Comparison of ENCODE assay signal across 1 cellular context in the genomic region with DNA sequence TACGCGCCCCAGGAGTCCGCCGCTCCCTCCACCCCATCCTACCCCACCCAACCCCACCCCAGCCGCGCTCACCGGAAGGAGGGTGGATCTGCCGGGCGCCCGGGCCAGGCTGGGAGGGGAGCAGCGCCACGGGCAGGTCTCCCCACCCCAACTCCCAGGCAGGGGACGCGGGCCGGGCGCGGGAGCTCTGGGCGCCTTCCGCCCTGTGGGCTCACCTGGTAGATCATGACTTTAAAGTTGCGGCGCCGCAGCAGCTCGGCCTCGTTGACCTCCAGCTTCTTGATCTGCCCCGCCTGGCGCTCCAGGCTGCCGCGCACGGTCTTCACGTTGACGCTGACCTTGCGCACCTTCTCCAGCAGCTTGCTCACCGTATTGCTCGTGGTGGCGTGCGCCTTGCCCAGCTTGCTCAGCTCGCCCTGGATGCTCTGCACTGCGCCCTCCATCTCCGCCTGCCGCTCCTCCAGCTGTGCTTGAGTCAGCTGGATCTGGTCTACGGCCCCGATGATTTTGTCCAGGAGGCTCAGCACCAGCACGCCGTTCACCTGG.
TF ChIP-seq lines count a peak whose summit lies in the region.

No MANE protein-coding gene starts in this region.

TF ChIP-seq in HepG2, 621 proteins besides CTCF, POLR2A, EP300 and RAD21 (continued from another document):
- TF ChIP-seq DZIP1 (CRISPR knock-in tag; IDR thresholded peaks at IDR 0.05) (no peak), ZBTB14 (CRISPR knock-in tag; IDR thresholded peaks at IDR 0.05) (no peak), ZNF484 (CRISPR knock-in tag; IDR thresholded peaks at IDR 0.05; ENCODE audit: borderline replicate concordance, low read depth) (peak; percentile 86; the same call in 1 of the 2 replicates), ZKSCAN1 (IDR thresholded peaks at IDR 0.05; ENCODE audit: low read length) (no peak), ZNF333 (CRISPR knock-in tag; IDR thresholded peaks at IDR 0.05; ENCODE audit: borderline replicate concordance) (peak; percentile 57; the same call in 1 of the 2 replicates), MZF1 (CRISPR knock-in tag; IDR thresholded peaks at IDR 0.05; ENCODE audit: borderline replicate concordance) (peak; percentile 80; the same call in 1 of the 2 replicates), ZNF430 (CRISPR knock-in tag; IDR thresholded peaks at IDR 0.05) (0 out of 2 replicates have a peak, but pooled peaks have one; percentile 0), ZNF670 (CRISPR knock-in tag; IDR thresholded peaks at IDR 0.05; ENCODE audit: borderline replicate concordance) (no peak), SOX6 (IDR thresholded peaks at IDR 0.05) (no peak), SOX6 (CRISPR knock-in tag; IDR thresholded peaks at IDR 0.05) (peak; percentile 43), FOXP4 (CRISPR knock-in tag; IDR thresholded peaks at IDR 0.05) (no peak), ZNF629 (CRISPR knock-in tag; conservative IDR thresholded peaks at IDR 0.05) (no peak), NR2F6 (IDR thresholded peaks at IDR 0.05) (no peak), NR2F6 (CRISPR knock-in tag; IDR thresholded peaks at IDR 0.05) (peak; percentile 72), SMAD3 (CRISPR knock-in tag; IDR thresholded peaks at IDR 0.05) (no peak), TRIM22 (IDR thresholded peaks at IDR 0.05) (no peak), ZNF580 (CRISPR knock-in tag; IDR thresholded peaks at IDR 0.05; ENCODE audit: borderline replicate concordance, low read depth) (no peak; the same call in 1 of the 2 replicates), ETS1 (CRISPR knock-in tag; IDR thresholded peaks at IDR 0.05) (no peak), U2AF1 (optimal IDR thresholded peaks at IDR 0.05; ENCODE audit: low read depth, low read length) (peak; percentile 13), TOPORS (CRISPR knock-in tag; IDR thresholded peaks at IDR 0.05) (0 out of 2 replicates have a peak, but pooled peaks have one; percentile 43), ZNF75D (CRISPR knock-in tag; IDR thresholded peaks at IDR 0.05; ENCODE audit: borderline replicate concordance) (no peak), ZBTB42 (CRISPR knock-in tag; IDR thresholded peaks at IDR 0.05) (peak; percentile 84; the same call in 1 of the 2 replicates), MIER3 (CRISPR knock-in tag; IDR thresholded peaks at IDR 0.05; ENCODE audit: borderline replicate concordance) (no peak), SATB2 (CRISPR knock-in tag; IDR thresholded peaks at IDR 0.05) (no peak)
- TF ChIP-seq, protein P1, sequence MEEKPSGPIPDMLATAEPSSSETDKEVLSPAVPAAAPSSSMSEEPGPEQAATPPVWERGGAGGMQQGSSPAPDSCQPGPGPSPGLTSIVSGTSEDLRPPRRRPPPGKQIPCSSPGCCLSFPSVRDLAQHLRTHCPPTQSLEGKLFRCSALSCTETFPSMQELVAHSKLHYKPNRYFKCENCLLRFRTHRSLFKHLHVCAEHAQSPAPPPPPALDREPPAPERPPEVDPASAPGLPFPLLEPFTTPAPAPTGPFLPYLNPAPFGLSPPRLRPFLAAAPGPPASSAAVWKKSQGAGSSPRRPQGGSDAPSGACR (CRISPR knock-in tag; IDR thresholded peaks at IDR 0.05) = peak; percentile 57; the same call in 1 of the 2 replicates
- TF ChIP-seq, protein P2, sequence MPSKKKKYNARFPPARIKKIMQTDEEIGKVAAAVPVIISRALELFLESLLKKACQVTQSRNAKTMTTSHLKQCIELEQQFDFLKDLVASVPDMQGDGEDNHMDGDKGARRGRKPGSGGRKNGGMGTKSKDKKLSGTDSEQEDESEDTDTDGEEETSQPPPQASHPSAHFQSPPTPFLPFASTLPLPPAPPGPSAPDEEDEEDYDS (CRISPR knock-in tag; IDR thresholded peaks at IDR 0.05) = no peak
- TF ChIP-seq, protein P3, sequence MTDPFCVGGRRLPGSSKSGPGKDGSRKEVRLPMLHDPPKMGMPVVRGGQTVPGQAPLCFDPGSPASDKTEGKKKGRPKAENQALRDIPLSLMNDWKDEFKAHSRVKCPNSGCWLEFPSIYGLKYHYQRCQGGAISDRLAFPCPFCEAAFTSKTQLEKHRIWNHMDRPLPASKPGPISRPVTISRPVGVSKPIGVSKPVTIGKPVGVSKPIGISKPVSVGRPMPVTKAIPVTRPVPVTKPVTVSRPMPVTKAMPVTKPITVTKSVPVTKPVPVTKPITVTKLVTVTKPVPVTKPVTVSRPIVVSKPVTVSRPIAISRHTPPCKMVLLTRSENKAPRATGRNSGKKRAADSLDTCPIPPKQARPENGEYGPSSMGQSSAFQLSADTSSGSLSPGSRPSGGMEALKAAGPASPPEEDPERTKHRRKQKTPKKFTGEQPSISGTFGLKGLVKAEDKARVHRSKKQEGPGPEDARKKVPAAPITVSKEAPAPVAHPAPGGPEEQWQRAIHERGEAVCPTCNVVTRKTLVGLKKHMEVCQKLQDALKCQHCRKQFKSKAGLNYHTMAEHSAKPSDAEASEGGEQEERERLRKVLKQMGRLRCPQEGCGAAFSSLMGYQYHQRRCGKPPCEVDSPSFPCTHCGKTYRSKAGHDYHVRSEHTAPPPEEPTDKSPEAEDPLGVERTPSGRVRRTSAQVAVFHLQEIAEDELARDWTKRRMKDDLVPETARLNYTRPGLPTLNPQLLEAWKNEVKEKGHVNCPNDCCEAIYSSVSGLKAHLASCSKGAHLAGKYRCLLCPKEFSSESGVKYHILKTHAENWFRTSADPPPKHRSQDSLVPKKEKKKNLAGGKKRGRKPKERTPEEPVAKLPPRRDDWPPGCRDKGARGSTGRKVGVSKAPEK (CRISPR knock-in tag; IDR thresholded peaks at IDR 0.05; ENCODE audit: borderline replicate concordance) = 0 out of 2 replicates have a peak, but pooled peaks have one; percentile 26
TF ChIP-seq in HepG2: peak in this region for 79.
